In the genomic region with DNA sequence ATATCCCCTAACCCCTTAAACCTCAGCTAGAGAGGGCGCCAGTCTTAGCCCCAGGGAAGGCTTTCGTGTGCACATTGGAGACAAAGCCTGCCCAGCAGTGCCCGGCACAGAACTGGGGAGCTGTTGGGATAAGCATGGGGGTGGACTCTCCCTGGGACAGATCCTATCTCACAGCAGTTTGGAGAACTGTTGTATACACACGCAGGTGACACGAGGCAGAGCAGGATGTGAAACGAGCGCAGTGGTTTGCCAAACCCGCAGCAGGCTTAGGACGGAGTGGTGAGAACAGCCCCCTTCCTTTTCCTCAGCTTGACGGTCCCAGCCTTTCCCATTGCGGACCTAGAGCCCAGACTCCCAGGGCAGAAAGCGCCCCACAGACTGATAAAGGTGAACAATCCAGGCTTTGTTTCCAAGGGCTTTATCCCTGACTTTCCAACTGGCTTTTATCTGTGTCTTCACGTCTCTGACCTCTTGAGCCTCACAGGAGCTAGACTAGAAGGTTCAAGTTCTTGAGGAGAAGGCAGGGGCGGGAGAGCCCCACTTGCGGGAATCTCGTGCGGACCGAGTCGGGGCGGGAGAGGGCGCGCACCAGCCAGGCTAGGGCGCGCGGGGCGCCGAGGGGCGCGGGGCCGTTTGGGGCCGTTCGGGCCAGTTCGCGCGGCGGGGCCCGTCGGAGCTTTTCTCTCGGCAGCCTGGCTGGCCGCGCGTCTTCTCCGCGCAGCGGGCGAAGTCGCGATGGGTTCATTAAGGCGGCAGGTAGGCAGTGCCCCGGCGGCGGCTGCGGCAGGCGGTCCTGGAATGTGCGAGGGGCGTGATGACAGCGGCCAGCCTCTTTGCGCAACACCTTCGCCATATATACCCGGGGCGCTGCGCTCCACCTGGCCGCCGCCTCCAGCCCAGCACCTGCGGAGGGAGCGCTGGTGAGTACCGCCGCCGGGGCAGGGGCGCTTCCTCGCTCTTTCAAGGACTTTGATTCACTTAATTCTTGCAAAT, we compare ENCODE assay signal across 11 cellular contexts. TPM values are rescaled to one million over a fixed set of nuclear protein-coding genes. Genes with fewer than 3 reads are reported as not detected.
DNase-seq lines count a peak whose midpoint lies in the region; ATAC-seq, FAIRE-seq and TF ChIP-seq lines count a peak whose summit lies in the region.
"Had no signal": no experiment of that assay in that cellular context is flagged by ENCODE, and none has a peak within 500 bp of the region (broad histone marks: within the 10 kb centered on the region; RNA-seq: fewer than 3 reads in every experiment).

A gene with protein sequence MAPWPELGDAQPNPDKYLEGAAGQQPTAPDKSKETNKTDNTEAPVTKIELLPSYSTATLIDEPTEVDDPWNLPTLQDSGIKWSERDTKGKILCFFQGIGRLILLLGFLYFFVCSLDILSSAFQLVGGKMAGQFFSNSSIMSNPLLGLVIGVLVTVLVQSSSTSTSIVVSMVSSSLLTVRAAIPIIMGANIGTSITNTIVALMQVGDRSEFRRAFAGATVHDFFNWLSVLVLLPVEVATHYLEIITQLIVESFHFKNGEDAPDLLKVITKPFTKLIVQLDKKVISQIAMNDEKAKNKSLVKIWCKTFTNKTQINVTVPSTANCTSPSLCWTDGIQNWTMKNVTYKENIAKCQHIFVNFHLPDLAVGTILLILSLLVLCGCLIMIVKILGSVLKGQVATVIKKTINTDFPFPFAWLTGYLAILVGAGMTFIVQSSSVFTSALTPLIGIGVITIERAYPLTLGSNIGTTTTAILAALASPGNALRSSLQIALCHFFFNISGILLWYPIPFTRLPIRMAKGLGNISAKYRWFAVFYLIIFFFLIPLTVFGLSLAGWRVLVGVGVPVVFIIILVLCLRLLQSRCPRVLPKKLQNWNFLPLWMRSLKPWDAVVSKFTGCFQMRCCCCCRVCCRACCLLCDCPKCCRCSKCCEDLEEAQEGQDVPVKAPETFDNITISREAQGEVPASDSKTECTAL (plus strand): TSS at position 881 of the 993 bp plus-strand sequence. CDS start 6,650 bp downstream, outside the sequence.

- H3K27ac Mint-ChIP-seq in stimulated activated naive CD8-positive, alpha-beta T cell treated with anti-CD3 and anti-CD28 coated beads, Interleukin-15, amount 100 ng/mL, for 72 hours, result no peak within 1 kb of the TSS
- H3K27ac Mint-ChIP-seq: activated T-helper 2 cell treated with anti-CD3 and anti-CD28 coated beads, Interferon-gamma antibody, Interleukin-2, Interleukin-4, amounts not matched to agents 10 μg/mL and 5 μg/mL and 100 μg/mL, durations not matched to agents 14 hours and 24 hours and 36 hours had no signal

- H3K4me3 Mint-ChIP-seq in stimulated activated naive CD8-positive, alpha-beta T cell treated with anti-CD3 and anti-CD28 coated beads, Interleukin-15, amount 100 ng/mL, for 72 hours, result no peak within 1 kb of the TSS

- peaks cover 16% of the 10 kb centered on the region for H3K4me1 ChIP-seq in cardiac muscle cell (ENCODE audit: low read depth)
- peaks cover 22% of the 10 kb centered on the region for H3K4me1 ChIP-seq in mesenchymal stem cell (ENCODE audit: control insufficient read depth, insufficient read depth, low read depth, low read length)

- no peak within 1 kb of the TSS for H2AFZ ChIP-seq in mesenchymal stem cell (ENCODE audit: low read depth, low read length)

- H3K27ac ChIP-seq in cardiac muscle cell (no peak within 1 kb of the TSS), mesenchymal stem cell (ENCODE audit: low read length, poor library complexity, severe bottlenecking) (no peak within 1 kb of the TSS)

- no peaks in the 10 kb centered on the region for H3K36me3 ChIP-seq in cardiac muscle cell
- H3K36me3 ChIP-seq in bronchial epithelial cell (ENCODE audit: control insufficient read depth, insufficient read depth, low read length), result no peaks in the 10 kb centered on the region
- H3K36me3 ChIP-seq in mesenchymal stem cell (ENCODE audit: control insufficient read depth in 1 of 2, insufficient read depth in 2 of 2, low read depth in 1 of 2, low read length in 2 of 2), result no peaks in the 10 kb centered on the region

- H2AK5ac ChIP-seq in mesenchymal stem cell (ENCODE audit: low read length, severe bottlenecking), result no peak within 1 kb of the TSS

- H3K14ac ChIP-seq in mesenchymal stem cell (ENCODE audit: low read length in 2 of 2), result no peak within 1 kb of the TSS

- H3K27me3 Mint-ChIP-seq in stimulated activated naive CD8-positive, alpha-beta T cell treated with anti-CD3 and anti-CD28 coated beads, Interleukin-15, amount 100 ng/mL, for 72 hours, result peaks cover 37% of the 10 kb centered on the region

- intact Hi-C loops in cardiac septum (cut with DNase I), result no loop called here

- 5% methylated on average over 62 of the region's 71 CpGs for WGBS in mesenchymal stem cell

- H3K9me3 Mint-ChIP-seq in stimulated activated naive CD8-positive, alpha-beta T cell treated with anti-CD3 and anti-CD28 coated beads, Interleukin-15, amount 100 ng/mL, for 72 hours, result no peaks in the 10 kb centered on the region
- H3K9me3 Mint-ChIP-seq: activated T-helper 2 cell treated with anti-CD3 and anti-CD28 coated beads, Interferon-gamma antibody, Interleukin-2, Interleukin-4, amounts not matched to agents 10 μg/mL and 5 μg/mL and 100 μg/mL, durations not matched to agents 14 hours and 24 hours and 36 hours; naive B cell had no signal

- no peak within 1 kb of the TSS for H3K23ac ChIP-seq in mesenchymal stem cell (ENCODE audit: low read length in 2 of 2)

- peaks cover 34% of the 10 kb centered on the region for H3K27me3 ChIP-seq in cardiac muscle cell
- peaks cover 22% of the 10 kb centered on the region for H3K27me3 ChIP-seq in bronchial epithelial cell (ENCODE audit: control insufficient read depth, insufficient read depth, low read length)
- H3K27me3 ChIP-seq in mesenchymal stem cell (ENCODE audit: control insufficient read depth in 1 of 2, insufficient read depth in 1 of 2, low read length in 2 of 2), result peaks cover 46 to 73% of the 10 kb centered on the region in 2 experiments

- ATAC-seq in HG03457 (IDR thresholded peaks at IDR 0.05; ENCODE audit: unreplicated experiment) (no peak), GM19455 (IDR thresholded peaks at IDR 0.05; ENCODE audit: unreplicated experiment) (no peak)
- no peak for ATAC-seq in stimulated activated naive CD8-positive, alpha-beta T cell treated with anti-CD3 and anti-CD28 coated beads, Interleukin-15, amount 100 ng/mL, for 72 hours

- TF ChIP-seq CTCF in cardiac muscle cell (IDR thresholded peaks at IDR 0.05; ENCODE audit: low read depth, low read length), result no peak
- no peak for TF ChIP-seq CTCF in bronchial epithelial cell (IDR thresholded peaks at IDR 0.05; ENCODE audit: insufficient read depth, low read length, severe bottlenecking)

- H3K4me2 ChIP-seq in mesenchymal stem cell (ENCODE audit: low read length, poor library complexity, severe bottlenecking), result peak within 1 kb of the TSS; percentile 71

- no peak within 1 kb of the TSS for H4K91ac ChIP-seq in mesenchymal stem cell (ENCODE audit: low read length)

- peaks cover 5% of the 10 kb centered on the region for H3K4me1 Mint-ChIP-seq in stimulated activated naive CD8-positive, alpha-beta T cell treated with anti-CD3 and anti-CD28 coated beads, Interleukin-15, amount 100 ng/mL, for 72 hours

- DNase-seq in cardiac muscle cell (ENCODE audit: low read depth in 1 of 2, low spot score in 1 of 2) (peak; percentile 28 to 52), cardiac septum (ENCODE audit: low spot score) (no peak), bronchial epithelial cell (ENCODE audit: low read depth) (peak; percentile 29), mesenchymal stem cell (no peak), NCI-H2081 treated with DMSO at 0.1 percent for 48 hours (lab: John Stamatoyannopoulos, UW) (no peak)
- DNase-seq in stimulated activated naive CD8-positive, alpha-beta T cell treated with anti-CD3 and anti-CD28 coated beads, Interleukin-15, amount 100 ng/mL, for 72 hours, result no peak
- DNase-seq: erythroblast, naive B cell had no signal

- no peak within 1 kb of the TSS for H2BK5ac ChIP-seq in mesenchymal stem cell (ENCODE audit: low read depth, low read length, poor library complexity, severe bottlenecking)

- H3K9me3 ChIP-seq in cardiac muscle cell (ENCODE audit: low read depth) (no peaks in the 10 kb centered on the region), mesenchymal stem cell (ENCODE audit: control insufficient read depth, low read length) (no peaks in the 10 kb centered on the region)

- no peak for FAIRE-seq in bronchial epithelial cell (lab: Jason Lieb, UNC)

- no peak within 1 kb of the TSS for H3K9ac ChIP-seq in mesenchymal stem cell (ENCODE audit: low read length)

- no peak within 1 kb of the TSS for H3K18ac ChIP-seq in mesenchymal stem cell (ENCODE audit: low read depth in 1 of 2, low read length in 2 of 2)

- no peak within 1 kb of the TSS for H3K4ac ChIP-seq in mesenchymal stem cell (ENCODE audit: low read depth in 1 of 2, low read length in 2 of 2)

- H2BK12ac ChIP-seq in mesenchymal stem cell (ENCODE audit: low read length in 2 of 2), result no peak within 1 kb of the TSS

- no peak within 1 kb of the TSS for H2BK15ac ChIP-seq in mesenchymal stem cell (ENCODE audit: low read depth, poor library complexity, severe bottlenecking)

- H2BK120ac ChIP-seq in mesenchymal stem cell (ENCODE audit: low read depth, low read length), result no peak within 1 kb of the TSS

- no peak within 1 kb of the TSS for H4K8ac ChIP-seq in mesenchymal stem cell (ENCODE audit: low read length)

- H3K79me1 ChIP-seq in mesenchymal stem cell (replicated peaks; ENCODE audit: low read length, poor library complexity, severe bottlenecking), result no peaks in the 10 kb centered on the region

- H3K4me3 ChIP-seq in cardiac muscle cell, result peak within 1 kb of the TSS; percentile 20
- H3K4me3 ChIP-seq in bronchial epithelial cell (ENCODE audit: low read depth, low read length), result peak within 1 kb of the TSS; percentile 30
- H3K4me3 ChIP-seq in mesenchymal stem cell (ENCODE audit: insufficient read depth in 1 of 2, low read depth in 1 of 2, low read length in 2 of 2), result peak within 1 kb of the TSS in 1 of 2 experiments; percentile 42

RNA-seq across cellular contexts. Expression of the gene that starts here (rescaled TPM):
- total RNA-seq in cardiac muscle cell (0.60 and 1.0 TPM in 2 replicates), cardiac septum (0.19 TPM), bronchial epithelial cell (under 0.01 and 1.8 TPM in 2 replicates)
- polyA plus RNA-seq in cardiac muscle cell, result 1.7 and 1.8 TPM in 2 replicates
- not detected for polyA plus RNA-seq in mesenchymal stem cell (2013, experiment 1 of 2)
- polyA plus RNA-seq in mesenchymal stem cell (2013, experiment 2 of 2), result not detected
- total RNA-seq: activated T-helper 2 cell treated with anti-CD3 and anti-CD28 coated beads, Interferon-gamma antibody, Interleukin-2, Interleukin-4, amounts not matched to agents 10 μg/mL and 5 μg/mL and 100 μg/mL, durations not matched to agents 14 hours and 24 hours and 36 hours had no signal

Comparison
In these comparisons a context has a peak if more than half of its experiments do, and no peak if none do; other contexts are left out.
1. DNase-seq: peak in cardiac muscle cell (2 of 2) and bronchial epithelial cell (single experiment); none in cardiac septum (single experiment), mesenchymal stem cell (single experiment), NCI-H2081 treated with DMSO at 0.1 percent for 48 hours (single experiment) and stimulated activated naive CD8-positive, alpha-beta T cell treated with anti-CD3 and anti-CD28 coated beads, Interleukin-15, amount 100 ng/mL, for 72 hours (0 of 2).